In genomic region chr2:95799892-95800291, GRCh38 we compare ENCODE assay signal across 17 cellular contexts.
"Had no signal": no experiment of that assay in that cellular context is flagged by ENCODE, and none has a peak within 500 bp of the region (broad histone marks: within the 10 kb centered on the region; RNA-seq: fewer than 3 reads in every experiment).

No MANE protein-coding gene starts in this region.

- FAIRE-seq: endothelial cell of umbilical vein, urothelium cell line had no signal

- H3K4me3 ChIP-seq: coronary artery, hepatocyte, mucosa of descending colon had no signal

- ATAC-seq: left colon; mucosa of descending colon; naive thymus-derived CD8-positive, alpha-beta T cell; sciatic nerve had no signal

- H3K27ac ChIP-seq: coronary artery, hepatocyte had no signal

- H3K36me3 Mint-ChIP-seq: type B pancreatic cell had no signal

- H3K4me3 Mint-ChIP-seq: endodermal cell; naive thymus-derived CD8-positive, alpha-beta T cell; type B pancreatic cell had no signal

- H3K4me1 Mint-ChIP-seq: endodermal cell; naive thymus-derived CD8-positive, alpha-beta T cell had no signal

- H3K27ac Mint-ChIP-seq: endodermal cell; naive thymus-derived CD8-positive, alpha-beta T cell; type B pancreatic cell had no signal

- H3K27me3 Mint-ChIP-seq: naive thymus-derived CD8-positive, alpha-beta T cell; type B pancreatic cell had no signal

- DNase-seq: effector CD4-positive, alpha-beta T cell; endodermal cell; erythroblast; foreskin melanocyte; head of caudate nucleus; left colon; mammary epithelial cell; stimulated activated CD4-positive, alpha-beta T cell treated with anti-CD3 and anti-CD28 coated beads, Interleukin-12 subunit alpha, Interleukin-12 subunit beta, amount 100 ng/mL, for 4 hours; stimulated activated naive CD4-positive, alpha-beta T cell treated with Interleukin-2 at 50 U/mL for 16 hours had no signal
